9 cellular contexts compared by ENCODE assay signal in the genomic region with DNA sequence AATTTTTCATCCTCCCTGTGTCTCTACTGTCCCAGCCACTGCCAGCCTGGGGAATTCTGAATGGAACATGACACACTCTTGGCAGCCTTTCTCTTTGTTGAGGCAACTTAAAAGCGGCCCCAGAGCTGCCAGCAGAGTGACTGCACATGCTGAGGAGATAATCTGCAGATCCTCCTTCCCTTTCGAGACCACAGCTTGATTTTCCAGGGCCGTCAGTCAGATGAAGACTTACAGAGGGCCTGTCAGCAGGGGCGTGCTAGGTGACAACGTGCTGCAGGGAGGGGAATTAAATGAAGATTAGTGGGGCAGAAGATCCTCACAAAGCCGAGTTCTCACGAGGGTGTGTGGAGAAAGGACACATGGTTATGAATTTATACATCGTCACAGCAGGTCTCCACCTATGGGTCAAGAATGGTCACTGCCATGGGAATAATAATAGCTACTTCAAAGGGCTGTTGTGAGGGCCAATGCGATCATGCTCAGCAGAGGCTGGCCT.
A peak's percentile ranks its signal among the peaks of the same experiment; 100 is the strongest.
DNase-seq lines count a peak whose midpoint lies in the region; ATAC-seq and TF ChIP-seq lines count a peak whose summit lies in the region.
"Had no signal": no experiment of that assay in that cellular context is flagged by ENCODE, and none has a peak within 500 bp of the region (broad histone marks: within the 10 kb centered on the region; RNA-seq: fewer than 3 reads in every experiment).

No MANE protein-coding gene starts in this region.

- no peaks in the 10 kb centered on the region for H3K27me3 ChIP-seq in gastrocnemius medialis
- H3K27me3 ChIP-seq: BLaER1 treated with 17β-estradiol and CSF1 and Interleukin-3, amounts not matched to agents 10 nM and 100 nM had no signal

- H3K27ac ChIP-seq in gastrocnemius medialis = peak overlapping the region; percentile 68 to 78 (median 71)
- H3K27ac ChIP-seq: BLaER1 treated with 17β-estradiol and CSF1 and Interleukin-3, amounts not matched to agents 10 nM and 100 nM had no signal

- H3K4me3 Mint-ChIP-seq in stimulated activated memory B cell treated with anti-CD40 and anti-IgM and Interleukin-4, amounts not matched to agents 10 μg/mL and 1 μg/mL and 100 μg/mL, for 72 hours = no peak overlapping the region

- H3K27me3 Mint-ChIP-seq in stimulated activated memory B cell treated with anti-CD40 and anti-IgM and Interleukin-4, amounts not matched to agents 10 μg/mL and 1 μg/mL and 100 μg/mL, for 72 hours = no peaks in the 10 kb centered on the region

- peaks cover 11 to 23% of the 10 kb centered on the region in 2 donors for H3K4me1 ChIP-seq in gastrocnemius medialis
- H3K4me1 ChIP-seq: BLaER1 treated with 17β-estradiol and CSF1 and Interleukin-3, amounts not matched to agents 10 nM and 100 nM had no signal

- in situ Hi-C loops in gastrocnemius medialis (cut with MboI; ENCODE audit: low sequenced_read_pairs in 4 of 4) = loop anchor here in 1 of 4 donors (10.0 kb wide), 1 partner anchor 88 kb away; no protein-coding TSS in a partner anchor

- H3K4me1 Mint-ChIP-seq in stimulated activated memory B cell treated with anti-CD40 and anti-IgM and Interleukin-4, amounts not matched to agents 10 μg/mL and 1 μg/mL and 100 μg/mL, for 72 hours = no peaks in the 10 kb centered on the region

- ATAC-seq in gastrocnemius medialis (peak; percentile 91 to 92), GM21360 (IDR thresholded peaks at IDR 0.05; ENCODE audit: unreplicated experiment) (no peak)
- no peak for ATAC-seq in stimulated activated memory B cell treated with anti-CD40 and anti-IgM and Interleukin-4, amounts not matched to agents 10 μg/mL and 1 μg/mL and 100 μg/mL, for 72 hours

- peak; percentile 22 to 59 (median 53) for TF ChIP-seq CTCF in gastrocnemius medialis (IDR thresholded peaks at IDR 0.05 in 4 of 5, conservative IDR thresholded peaks at IDR 0.05 in 1 of 5)

- DNase-seq in NCI-H748 (lab: John Stamatoyannopoulos, UW; ENCODE audit: unreplicated experiment) = peak; percentile 14
- no peak for DNase-seq in NCI-H748 treated with DMSO at 0.1 percent for 48 hours (lab: John Stamatoyannopoulos, UW)
- peak; percentile 98 for DNase-seq in SK-N-DZ (ENCODE audit: low spot score)
- peak; percentile 30 for DNase-seq in glomerular visceral epithelial cell (ENCODE audit: extremely low spot score)
- peak; percentile 49 to 70 for DNase-seq in gastrocnemius medialis
- no peak for DNase-seq in T-helper 1 cell

- H3K9me3 ChIP-seq in gastrocnemius medialis = no peaks in the 10 kb centered on the region
- H3K9me3 ChIP-seq: BLaER1 treated with 17β-estradiol and CSF1 and Interleukin-3, amounts not matched to agents 10 nM and 100 nM had no signal

- no peaks in the 10 kb centered on the region for H3K36me3 ChIP-seq in gastrocnemius medialis
- H3K36me3 ChIP-seq: BLaER1 treated with 17β-estradiol and CSF1 and Interleukin-3, amounts not matched to agents 10 nM and 100 nM had no signal

- H3K36me3 Mint-ChIP-seq in stimulated activated memory B cell treated with anti-CD40 and anti-IgM and Interleukin-4, amounts not matched to agents 10 μg/mL and 1 μg/mL and 100 μg/mL, for 72 hours = no peaks in the 10 kb centered on the region

- no peak overlapping the region for H3K27ac Mint-ChIP-seq in stimulated activated memory B cell treated with anti-CD40 and anti-IgM and Interleukin-4, amounts not matched to agents 10 μg/mL and 1 μg/mL and 100 μg/mL, for 72 hours

- H3K9me3 Mint-ChIP-seq in stimulated activated memory B cell treated with anti-CD40 and anti-IgM and Interleukin-4, amounts not matched to agents 10 μg/mL and 1 μg/mL and 100 μg/mL, for 72 hours = no peaks in the 10 kb centered on the region

- intact Hi-C loops in gastrocnemius medialis (cut with DNase I; ENCODE audit: low total_unique reads) = loop anchor here (1.0 to 5.0 kb wide), 2 partner anchors 92 to 330 kb away; no protein-coding TSS in a partner anchor

- peak overlapping the region; percentile 11 to 53 (median 28) for H3K4me3 ChIP-seq in gastrocnemius medialis
- H3K4me3 ChIP-seq: BLaER1 treated with 17β-estradiol and CSF1 and Interleukin-3, amounts not matched to agents 10 nM and 100 nM had no signal

- TF ChIP-seq POLR2A in gastrocnemius medialis (IDR thresholded peaks at IDR 0.05) = no peak

Comparison
In these comparisons a context has a peak if more than half of its experiments do, and no peak if none do; other contexts are left out.
1. DNase-seq: peak in NCI-H748 (single experiment), SK-N-DZ (single experiment), glomerular visceral epithelial cell (single experiment) and gastrocnemius medialis (2 of 2); none in NCI-H748 treated with DMSO at 0.1 percent for 48 hours (single experiment) and T-helper 1 cell (0 of 5).
2. ATAC-seq: peak in gastrocnemius medialis (2 of 2); none in GM21360 (single experiment) and stimulated activated memory B cell treated with anti-CD40 and anti-IgM and Interleukin-4, amounts not matched to agents 10 μg/mL and 1 μg/mL and 100 μg/mL, for 72 hours (single experiment).